Comparison of ENCODE assay signal across 27 cellular contexts in genomic region chr4:1092983-1093361, GRCh38.
"Had no signal": no experiment of that assay in that cellular context is flagged by ENCODE, and none has a peak within 500 bp of the region (broad histone marks: within the 10 kb centered on the region; RNA-seq: fewer than 3 reads in every experiment).

No MANE protein-coding gene starts in this region.

- ATAC-seq: esophagus mucosa; heart right ventricle; left colon; left ventricle myocardium superior; natural killer cell; sciatic nerve; stimulated activated naive CD8-positive, alpha-beta T cell treated with anti-CD3 and anti-CD28 coated beads, Interleukin-15, amount 100 ng/mL, for 72 hours had no signal

- H3K27me3 Mint-ChIP-seq: stimulated activated naive CD8-positive, alpha-beta T cell treated with anti-CD3 and anti-CD28 coated beads, Interleukin-15, amount 100 ng/mL, for 72 hours had no signal

- H3K4me1 ChIP-seq: colonic mucosa, heart right ventricle, lower lobe of right lung, parathyroid adenoma, prostate gland, right atrium auricular region, suprapubic skin, vagina had no signal

- H3K27me3 ChIP-seq: colonic mucosa, right atrium auricular region, vagina had no signal

- H3K4me1 Mint-ChIP-seq: endodermal cell, neural crest cell had no signal

- DNase-seq: colonic mucosa; effector CD8-positive, alpha-beta T cell; foreskin melanocyte; glutamatergic neuron; heart right ventricle; hippocampal formation; kidney glomerular epithelial cell; left colon; left ventricle myocardium superior; lower lobe of right lung; natural killer cell; stimulated activated CD4-positive, alpha-beta T cell treated with anti-CD3 and anti-CD28 coated beads, Interleukin-4, amount 100 ng/mL, for 4 hours; stimulated activated naive CD4-positive, alpha-beta T cell; stimulated activated naive CD8-positive, alpha-beta T cell treated with anti-CD3 and anti-CD28 coated beads, Interleukin-15, amount 100 ng/mL, for 72 hours; trophoblast cell had no signal

- H3K4me3 Mint-ChIP-seq: dendritic cell treated with granulocyte-macrophage colony-stimulating factor and Interleukin-4, amounts not matched to agents 40 ng/mL and 50 ng/mL, for 4 days; endodermal cell; natural killer cell; neural crest cell; stimulated activated naive CD8-positive, alpha-beta T cell treated with anti-CD3 and anti-CD28 coated beads, Interleukin-15, amount 100 ng/mL, for 72 hours had no signal

- H3K27ac Mint-ChIP-seq: dendritic cell treated with granulocyte-macrophage colony-stimulating factor and Interleukin-4, amounts not matched to agents 40 ng/mL and 50 ng/mL, for 4 days; endodermal cell; natural killer cell; stimulated activated naive CD8-positive, alpha-beta T cell treated with anti-CD3 and anti-CD28 coated beads, Interleukin-15, amount 100 ng/mL, for 72 hours had no signal

- H3K27ac ChIP-seq: colonic mucosa, epithelial cell of prostate, heart right ventricle, lower lobe of right lung, parathyroid adenoma, prostate gland, right atrium auricular region, suprapubic skin, vagina had no signal

- H3K9me3 ChIP-seq: colonic mucosa, lower lobe of right lung, prostate gland, right atrium auricular region, suprapubic skin, vagina had no signal

- H3K4me3 ChIP-seq: colonic mucosa, heart right ventricle, lower lobe of right lung, prostate gland, right atrium auricular region, smooth muscle cell, suprapubic skin, vagina had no signal

- H3K36me3 ChIP-seq: colonic mucosa, heart right ventricle, lower lobe of right lung, prostate gland, right atrium auricular region, suprapubic skin, vagina had no signal
